In genomic region chr20:41927189-41927588, GRCh38 we compare ENCODE assay signal across 1 cellular context.
A peak's percentile ranks its signal among the peaks of the same experiment; 100 is the strongest.
TF ChIP-seq lines count a peak whose summit lies in the region.

No MANE protein-coding gene starts in this region.

TF ChIP-seq in HEK293, 187 proteins besides CTCF, POLR2A, EP300 and RAD21 (continued from another document):
- TF ChIP-seq PRDM10 (tag by site-specific recombination; IDR thresholded peaks at IDR 0.05), result peak; percentile 30; the same call in 1 of the 2 replicates
